1 cellular context compared by ENCODE assay signal in the genomic region with DNA sequence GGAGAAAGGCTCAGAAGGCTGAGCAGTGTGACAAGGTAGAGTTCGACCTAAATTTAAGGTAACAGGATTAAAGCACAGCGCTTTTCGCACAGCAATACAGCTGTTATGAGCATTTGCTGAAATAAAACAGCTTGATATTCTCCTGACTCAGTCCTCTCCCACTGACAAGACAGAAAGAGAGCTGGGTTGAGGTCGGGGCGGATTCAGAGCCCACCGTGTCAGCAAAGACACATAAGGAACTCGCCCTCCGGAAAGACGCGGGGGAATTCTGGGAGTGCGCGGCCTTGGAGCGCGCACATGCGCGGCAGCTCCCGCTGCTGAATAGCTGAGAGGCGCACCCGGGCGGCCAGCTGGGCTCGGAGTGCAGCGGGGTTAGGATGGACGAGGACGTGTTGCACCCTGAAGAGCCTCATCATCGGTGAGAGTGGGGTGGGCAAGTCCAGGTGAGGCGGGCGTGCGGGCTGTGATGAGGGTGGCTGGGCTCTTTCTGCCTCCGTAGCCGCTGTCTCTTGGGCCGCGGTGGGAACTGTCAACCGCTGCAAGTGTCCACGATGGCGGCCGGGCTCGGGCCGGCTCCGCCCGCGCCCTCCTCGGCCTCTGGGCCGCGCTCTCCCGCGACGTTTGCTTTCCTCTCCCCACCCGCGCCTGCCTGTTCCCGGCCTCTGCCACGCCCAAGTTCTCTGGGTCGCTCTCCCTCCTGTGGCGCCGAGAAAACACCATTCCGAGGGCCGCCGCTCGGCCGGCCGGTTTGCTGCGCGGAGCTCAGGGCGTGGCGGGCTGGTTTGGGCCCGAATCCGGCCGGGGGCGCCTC.
TF ChIP-seq lines count a peak whose summit lies in the region.

No MANE protein-coding gene starts in this region.

TF ChIP-seq in HepG2, 621 proteins besides CTCF, POLR2A, EP300 and RAD21 (continued from another document and continues in another):
- TF ChIP-seq ZBED4 (CRISPR knock-in tag; IDR thresholded peaks at IDR 0.05; ENCODE audit: borderline replicate concordance) (peak; percentile 18; the same call in 1 of the 2 replicates), ZZZ3 (CRISPR knock-in tag; IDR thresholded peaks at IDR 0.05; ENCODE audit: borderline replicate concordance) (peak; percentile 75; the same call in 1 of the 2 replicates), THAP11 (CRISPR knock-in tag; IDR thresholded peaks at IDR 0.05) (peak; percentile 52), IRF2 (CRISPR knock-in tag; IDR thresholded peaks at IDR 0.05) (peak; percentile 57), YY1 (IDR thresholded peaks at IDR 0.05; ENCODE audit: insufficient read depth, insufficient replicate concordance, low read depth, low read length) (peak; percentile 85), POLR2AphosphoS5 (IDR thresholded peaks at IDR 0.05; ENCODE audit: low read depth, low read length) (peak; percentile 89), ZSCAN31 (CRISPR knock-in tag; IDR thresholded peaks at IDR 0.05; ENCODE audit: low read depth) (peak; percentile 81), ZNF644 (CRISPR knock-in tag; IDR thresholded peaks at IDR 0.05; ENCODE audit: low read depth) (0 out of 2 replicates have a peak, but pooled peaks have one; percentile 48), BRCA1 (CRISPR knock-in tag; IDR thresholded peaks at IDR 0.05) (peak; percentile 76), ZNF274 (CRISPR knock-in tag; IDR thresholded peaks at IDR 0.05) (peak; percentile 67; the same call in 1 of the 2 replicates), ZNF574 (CRISPR knock-in tag; IDR thresholded peaks at IDR 0.05) (peak; percentile 62), SOX13 (IDR thresholded peaks at IDR 0.05) (no peak), SOX13 (CRISPR knock-in tag; conservative IDR thresholded peaks at IDR 0.05 in 1 of 2, IDR thresholded peaks at IDR 0.05 in 1 of 2) (peak in 1 of 2 experiments; percentile 39; a peak in 2 of 4 replicates), RBAK (CRISPR knock-in tag; IDR thresholded peaks at IDR 0.05) (no peak), SIX1 (CRISPR knock-in tag; IDR thresholded peaks at IDR 0.05; ENCODE audit: borderline replicate concordance) (0 out of 2 replicates have a peak, but pooled peaks have one; percentile 18), GATAD2A (CRISPR knock-in tag; IDR thresholded peaks at IDR 0.05) (peak; percentile 56), AHR (CRISPR knock-in tag; IDR thresholded peaks at IDR 0.05) (no peak), ZNF746 (CRISPR knock-in tag; IDR thresholded peaks at IDR 0.05) (peak; percentile 77), SIN3A (IDR thresholded peaks at IDR 0.05; ENCODE audit: borderline replicate concordance, low read depth, low read length) (peak; percentile 70; the same call in 1 of the 2 replicates), ARNT2 (CRISPR knock-in tag; IDR thresholded peaks at IDR 0.05; ENCODE audit: low read depth) (peak; percentile 75), THAP8 (CRISPR knock-in tag; IDR thresholded peaks at IDR 0.05; ENCODE audit: borderline replicate concordance) (0 out of 2 replicates have a peak, but pooled peaks have one; percentile 47), HOXA3 (CRISPR knock-in tag; IDR thresholded peaks at IDR 0.05) (peak; percentile 76), ZNF619 (CRISPR knock-in tag; IDR thresholded peaks at IDR 0.05) (peak; percentile 88; the same call in 1 of the 2 replicates), SP1 (IDR thresholded peaks at IDR 0.05) (no peak), SP1 (CRISPR knock-in tag; IDR thresholded peaks at IDR 0.05) (0 out of 2 replicates have a peak, but pooled peaks have one; percentile 9), SMARCE1 (IDR thresholded peaks at IDR 0.05; ENCODE audit: borderline replicate concordance) (no peak), SAP130 (CRISPR knock-in tag; IDR thresholded peaks at IDR 0.05; ENCODE audit: low read depth) (peak; percentile 85), LCORL (IDR thresholded peaks at IDR 0.05) (no peak), LCORL (CRISPR knock-in tag; IDR thresholded peaks at IDR 0.05) (peak; percentile 67), KLF11 (CRISPR knock-in tag; IDR thresholded peaks at IDR 0.05) (peak; percentile 78; the same call in 1 of the 2 replicates)
- TF ChIP-seq, protein P1, sequence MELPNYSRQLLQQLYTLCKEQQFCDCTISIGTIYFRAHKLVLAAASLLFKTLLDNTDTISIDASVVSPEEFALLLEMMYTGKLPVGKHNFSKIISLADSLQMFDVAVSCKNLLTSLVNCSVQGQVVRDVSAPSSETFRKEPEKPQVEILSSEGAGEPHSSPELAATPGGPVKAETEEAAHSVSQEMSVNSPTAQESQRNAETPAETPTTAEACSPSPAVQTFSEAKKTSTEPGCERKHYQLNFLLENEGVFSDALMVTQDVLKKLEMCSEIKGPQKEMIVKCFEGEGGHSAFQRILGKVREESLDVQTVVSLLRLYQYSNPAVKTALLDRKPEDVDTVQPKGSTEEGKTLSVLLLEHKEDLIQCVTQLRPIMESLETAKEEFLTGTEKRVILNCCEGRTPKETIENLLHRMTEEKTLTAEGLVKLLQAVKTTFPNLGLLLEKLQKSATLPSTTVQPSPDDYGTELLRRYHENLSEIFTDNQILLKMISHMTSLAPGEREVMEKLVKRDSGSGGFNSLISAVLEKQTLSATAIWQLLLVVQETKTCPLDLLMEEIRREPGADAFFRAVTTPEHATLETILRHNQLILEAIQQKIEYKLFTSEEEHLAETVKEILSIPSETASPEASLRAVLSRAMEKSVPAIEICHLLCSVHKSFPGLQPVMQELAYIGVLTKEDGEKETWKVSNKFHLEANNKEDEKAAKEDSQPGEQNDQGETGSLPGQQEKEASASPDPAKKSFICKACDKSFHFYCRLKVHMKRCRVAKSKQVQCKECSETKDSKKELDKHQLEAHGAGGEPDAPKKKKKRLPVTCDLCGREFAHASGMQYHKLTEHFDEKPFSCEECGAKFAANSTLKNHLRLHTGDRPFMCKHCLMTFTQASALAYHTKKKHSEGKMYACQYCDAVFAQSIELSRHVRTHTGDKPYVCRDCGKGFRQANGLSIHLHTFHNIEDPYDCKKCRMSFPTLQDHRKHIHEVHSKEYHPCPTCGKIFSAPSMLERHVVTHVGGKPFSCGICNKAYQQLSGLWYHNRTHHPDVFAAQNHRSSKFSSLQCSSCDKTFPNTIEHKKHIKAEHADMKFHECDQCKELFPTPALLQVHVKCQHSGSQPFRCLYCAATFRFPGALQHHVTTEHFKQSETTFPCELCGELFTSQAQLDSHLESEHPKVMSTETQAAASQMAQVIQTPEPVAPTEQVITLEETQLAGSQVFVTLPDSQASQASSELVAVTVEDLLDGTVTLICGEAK (IDR thresholded peaks at IDR 0.05) = no peak
- TF ChIP-seq, protein P1 (CRISPR knock-in tag; IDR thresholded peaks at IDR 0.05) = peak; percentile 82
- TF ChIP-seq, protein P2, sequence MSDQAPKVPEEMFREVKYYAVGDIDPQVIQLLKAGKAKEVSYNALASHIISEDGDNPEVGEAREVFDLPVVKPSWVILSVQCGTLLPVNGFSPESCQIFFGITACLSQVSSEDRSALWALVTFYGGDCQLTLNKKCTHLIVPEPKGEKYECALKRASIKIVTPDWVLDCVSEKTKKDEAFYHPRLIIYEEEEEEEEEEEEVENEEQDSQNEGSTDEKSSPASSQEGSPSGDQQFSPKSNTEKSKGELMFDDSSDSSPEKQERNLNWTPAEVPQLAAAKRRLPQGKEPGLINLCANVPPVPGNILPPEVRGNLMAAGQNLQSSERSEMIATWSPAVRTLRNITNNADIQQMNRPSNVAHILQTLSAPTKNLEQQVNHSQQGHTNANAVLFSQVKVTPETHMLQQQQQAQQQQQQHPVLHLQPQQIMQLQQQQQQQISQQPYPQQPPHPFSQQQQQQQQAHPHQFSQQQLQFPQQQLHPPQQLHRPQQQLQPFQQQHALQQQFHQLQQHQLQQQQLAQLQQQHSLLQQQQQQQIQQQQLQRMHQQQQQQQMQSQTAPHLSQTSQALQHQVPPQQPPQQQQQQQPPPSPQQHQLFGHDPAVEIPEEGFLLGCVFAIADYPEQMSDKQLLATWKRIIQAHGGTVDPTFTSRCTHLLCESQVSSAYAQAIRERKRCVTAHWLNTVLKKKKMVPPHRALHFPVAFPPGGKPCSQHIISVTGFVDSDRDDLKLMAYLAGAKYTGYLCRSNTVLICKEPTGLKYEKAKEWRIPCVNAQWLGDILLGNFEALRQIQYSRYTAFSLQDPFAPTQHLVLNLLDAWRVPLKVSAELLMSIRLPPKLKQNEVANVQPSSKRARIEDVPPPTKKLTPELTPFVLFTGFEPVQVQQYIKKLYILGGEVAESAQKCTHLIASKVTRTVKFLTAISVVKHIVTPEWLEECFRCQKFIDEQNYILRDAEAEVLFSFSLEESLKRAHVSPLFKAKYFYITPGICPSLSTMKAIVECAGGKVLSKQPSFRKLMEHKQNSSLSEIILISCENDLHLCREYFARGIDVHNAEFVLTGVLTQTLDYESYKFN (CRISPR knock-in tag; conservative IDR thresholded peaks at IDR 0.05) = 0 out of 2 replicates have a peak, but pooled peaks have one; percentile 37
- TF ChIP-seq, protein P3, sequence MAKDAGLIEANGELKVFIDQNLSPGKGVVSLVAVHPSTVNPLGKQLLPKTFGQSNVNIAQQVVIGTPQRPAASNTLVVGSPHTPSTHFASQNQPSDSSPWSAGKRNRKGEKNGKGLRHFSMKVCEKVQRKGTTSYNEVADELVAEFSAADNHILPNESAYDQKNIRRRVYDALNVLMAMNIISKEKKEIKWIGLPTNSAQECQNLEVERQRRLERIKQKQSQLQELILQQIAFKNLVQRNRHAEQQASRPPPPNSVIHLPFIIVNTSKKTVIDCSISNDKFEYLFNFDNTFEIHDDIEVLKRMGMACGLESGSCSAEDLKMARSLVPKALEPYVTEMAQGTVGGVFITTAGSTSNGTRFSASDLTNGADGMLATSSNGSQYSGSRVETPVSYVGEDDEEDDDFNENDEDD (CRISPR knock-in tag; IDR thresholded peaks at IDR 0.05; ENCODE audit: borderline replicate concordance) = peak; percentile 54; the same call in 1 of the 2 replicates
